In the genomic region with DNA sequence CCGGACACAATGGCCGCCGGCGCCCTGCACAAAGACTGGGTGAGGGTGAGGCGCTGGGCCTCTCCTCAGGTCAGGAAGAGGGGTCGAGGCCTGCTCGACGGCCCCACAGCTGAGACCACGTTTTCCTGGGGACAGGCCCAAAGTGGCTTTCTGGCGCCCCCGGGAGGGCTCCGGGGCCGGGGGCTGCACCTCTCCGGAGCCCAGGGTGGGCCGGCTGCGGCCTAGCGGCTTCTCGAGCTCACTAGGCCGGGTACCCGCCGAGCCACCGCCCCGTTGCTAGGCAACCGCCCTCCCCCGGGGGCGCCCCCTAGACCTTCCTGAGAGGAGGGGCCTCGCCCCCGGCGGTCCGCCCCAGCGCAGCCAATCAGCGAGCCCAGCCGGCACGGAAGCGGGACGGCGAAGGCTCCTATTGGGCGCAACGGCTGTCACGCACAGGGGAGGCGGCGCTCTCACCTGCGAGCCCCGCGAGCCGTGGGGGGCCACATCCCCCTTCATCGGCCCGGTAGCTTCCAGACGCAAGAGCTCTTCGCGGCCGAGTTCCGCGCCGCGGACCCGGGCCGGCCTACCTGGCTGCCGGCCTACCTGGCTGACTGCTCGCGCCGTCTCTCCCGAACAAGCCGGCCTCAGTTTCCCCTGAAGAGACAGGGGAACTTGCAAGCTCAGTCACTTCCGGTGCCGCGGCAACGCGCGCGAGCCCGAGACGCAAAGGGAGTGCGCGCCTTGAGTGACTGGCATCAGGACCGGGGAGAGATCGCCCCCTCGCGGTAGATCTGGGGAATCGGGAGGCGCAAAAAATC, we compare ENCODE assay signal across 8 cellular contexts. TPM values are rescaled to one million over a fixed set of nuclear protein-coding genes. Genes with fewer than 3 reads are reported as not detected.
DNase-seq lines count a peak whose midpoint lies in the region; ATAC-seq and TF ChIP-seq lines count a peak whose summit lies in the region.

No MANE protein-coding gene starts in this region.

- peak overlapping the region; percentile 91 for H3K27ac Mint-ChIP-seq in activated naive CD8-positive, alpha-beta T cell treated with anti-CD3 and anti-CD28 coated beads, Interleukin-2, amount 10 ng/mL, durations not matched to agents 7 days and 5 days

- peak overlapping the region; percentile 99 for H3K4me3 Mint-ChIP-seq in activated naive CD8-positive, alpha-beta T cell treated with anti-CD3 and anti-CD28 coated beads, Interleukin-2, amount 10 ng/mL, durations not matched to agents 7 days and 5 days

- TF ChIP-seq CTCF in GM12872 (IDR thresholded peaks at IDR 0.05; ENCODE audit: insufficient read depth, low read depth, low read length) (peak; percentile 87), transverse colon (IDR thresholded peaks at IDR 0.05) (peak; percentile 90 to 99 (median 97))

- H4K12ac ChIP-seq in trophoblast cell (ENCODE audit: low read depth, low read length), result peak overlapping the region; percentile 94

- peaks cover 29 to 37% of the 10 kb centered on the region in 2 experiments for H3K4me1 ChIP-seq in trophoblast cell (ENCODE audit: control insufficient read depth in 1 of 2, insufficient read depth in 2 of 2, low read length in 2 of 2)
- peaks cover 14 to 42% (median 32%) of the 10 kb centered on the region in 4 donors for H3K4me1 ChIP-seq in transverse colon

- peaks cover 2% of the 10 kb centered on the region for H3K27me3 Mint-ChIP-seq in activated naive CD8-positive, alpha-beta T cell treated with anti-CD3 and anti-CD28 coated beads, Interleukin-2, amount 10 ng/mL, durations not matched to agents 7 days and 5 days

- peak overlapping the region; percentile 100 for H4K8ac ChIP-seq in trophoblast cell (ENCODE audit: low read depth, low read length)

- H3K79me1 ChIP-seq in trophoblast cell (ENCODE audit: low read length), result peaks cover 36% of the 10 kb centered on the region

- peak overlapping the region; percentile 98 for H2BK5ac ChIP-seq in trophoblast cell (ENCODE audit: low read depth, low read length, poor library complexity)

- H2BK120ac ChIP-seq in trophoblast cell (ENCODE audit: insufficient read depth, low read length, poor library complexity), result peak overlapping the region; percentile 99

- intact Hi-C loops in Right ventricle myocardium superior (cut with DNase I), result loop anchor here (2.0 to 5.0 kb wide), 2 partner anchors 63 to 151 kb away; no protein-coding TSS in a partner anchor
- intact Hi-C loops in transverse colon (cut with DNase I; ENCODE audit: low total_unique reads), result loop anchor here (1.0 kb wide), 1 partner anchor 62 kb away; no protein-coding TSS in a partner anchor

- peak; percentile 96 for DNase-seq in NCI-H1092 treated with DMSO at 0.1 percent for 48 hours (lab: John Stamatoyannopoulos, UW)
- DNase-seq in SKM-1 (lab: John Stamatoyannopoulos, UW; ENCODE audit: unreplicated experiment), result peak; percentile 95
- DNase-seq in activated naive CD8-positive, alpha-beta T cell treated with anti-CD3 and anti-CD28 coated beads, Interleukin-2, amount 10 ng/mL, durations not matched to agents 7 days and 5 days, result peak; percentile 99
- DNase-seq in Right ventricle myocardium superior, result peak; percentile 98
- DNase-seq in trophoblast cell, result peak; percentile 96 to 98
- DNase-seq in transverse colon, result peak; percentile 97

- H3K4me1 Mint-ChIP-seq in activated naive CD8-positive, alpha-beta T cell treated with anti-CD3 and anti-CD28 coated beads, Interleukin-2, amount 10 ng/mL, durations not matched to agents 7 days and 5 days, result peaks cover 29% of the 10 kb centered on the region

- H3K36me3 ChIP-seq in trophoblast cell (ENCODE audit: control insufficient read depth in 1 of 2, insufficient read depth in 2 of 2, low read length in 2 of 2), result peaks cover 0 to 4% of the 10 kb centered on the region in 2 experiments
- no peaks in the 10 kb centered on the region for H3K36me3 ChIP-seq in transverse colon

- H3K9me3 Mint-ChIP-seq in activated naive CD8-positive, alpha-beta T cell treated with anti-CD3 and anti-CD28 coated beads, Interleukin-2, amount 10 ng/mL, durations not matched to agents 7 days and 5 days, result no peaks in the 10 kb centered on the region

- H2AK5ac ChIP-seq in trophoblast cell (ENCODE audit: low read length), result peak overlapping the region; percentile 80

- peak overlapping the region; percentile 84 for H3K4me2 ChIP-seq in trophoblast cell (ENCODE audit: low read length)

- WGBS in trophoblast cell (ENCODE audit: extremely low coverage, insufficient coverage, insufficient read length), result no CpG with 5 or more reads among the region's 81 CpGs
- 0% methylated on average over 42 of the region's 81 CpGs; no CpG with 5 or more reads in 1 of the 2 donors for WGBS in transverse colon (ENCODE audit: low coverage in 1 of 2), 2 donors

- peak overlapping the region; percentile 97 for H3K14ac ChIP-seq in trophoblast cell (ENCODE audit: low read length)

- peak; percentile 89 for ATAC-seq in HG02642 (IDR thresholded peaks at IDR 0.05; ENCODE audit: poor library complexity, unreplicated experiment)
- peak; percentile 90 for ATAC-seq in activated naive CD8-positive, alpha-beta T cell treated with anti-CD3 and anti-CD28 coated beads, Interleukin-2, amount 10 ng/mL, durations not matched to agents 7 days and 5 days (ENCODE audit: low read depth)
- peak; percentile 95 for ATAC-seq in Right ventricle myocardium superior (ENCODE audit: poor library complexity)

- TF ChIP-seq POLR2A in transverse colon (IDR thresholded peaks at IDR 0.05), result peak; percentile 22

- no peaks in the 10 kb centered on the region for H3K27me3 ChIP-seq in trophoblast cell (ENCODE audit: insufficient read depth, low read length)
- no peaks in the 10 kb centered on the region for H3K27me3 ChIP-seq in transverse colon

- H3K36me3 Mint-ChIP-seq in activated naive CD8-positive, alpha-beta T cell treated with anti-CD3 and anti-CD28 coated beads, Interleukin-2, amount 10 ng/mL, durations not matched to agents 7 days and 5 days, result peaks cover 32% of the 10 kb centered on the region

- POLR2A ChIA-PET in activated naive CD8-positive, alpha-beta T cell treated with anti-CD3 and anti-CD28 coated beads, Interleukin-2, amount 10 ng/mL, durations not matched to agents 7 days and 5 days (lab: Charles Lee), result interaction anchor here (0.6 to 8.1 kb wide), 26 partner anchors 10 to 554 kb away, joined by 3 to 149 read pairs (median 4); partner anchors contain the start of genes KIF3B and TPX2

- peak overlapping the region; percentile 99 for H2AFZ ChIP-seq in trophoblast cell (ENCODE audit: insufficient read depth, low read length, poor library complexity)

- peak overlapping the region; percentile 98 for H3K18ac ChIP-seq in trophoblast cell (ENCODE audit: low read length)

- H3K27ac ChIP-seq in trophoblast cell (ENCODE audit: low read depth, low read length), result peak overlapping the region; percentile 87
- H3K27ac ChIP-seq in transverse colon, result peak overlapping the region; percentile 98 to 99 (median 98)

- H3K4me3 ChIP-seq in trophoblast cell (ENCODE audit: low read depth, low read length), result peak overlapping the region; percentile 78
- peak overlapping the region; percentile 73 to 82 (median 77) for H3K4me3 ChIP-seq in transverse colon

- peak overlapping the region; percentile 97 for H4K91ac ChIP-seq in trophoblast cell (ENCODE audit: low read depth, low read length)

- peaks cover 19% of the 10 kb centered on the region for H3K79me2 ChIP-seq in trophoblast cell (ENCODE audit: control insufficient read depth, insufficient read depth, low read length, poor library complexity)

- TF ChIP-seq EP300 in transverse colon (IDR thresholded peaks at IDR 0.05; ENCODE audit: low read depth), result no peak

- peak overlapping the region; percentile 80 for H3K4ac ChIP-seq in trophoblast cell (ENCODE audit: low read depth, low read length)

- peak overlapping the region; percentile 61 for H2BK12ac ChIP-seq in trophoblast cell (ENCODE audit: low read length)

- no peak overlapping the region for H3K23ac ChIP-seq in trophoblast cell (ENCODE audit: low read length)

- H3K9me3 ChIP-seq in trophoblast cell (ENCODE audit: insufficient read depth, low read depth, low read length) (no peaks in the 10 kb centered on the region), transverse colon (no peaks in the 10 kb centered on the region)

- in situ Hi-C loops in transverse colon (cut with MboI; ENCODE audit: low pct_ligation_motif_present in 1 of 4, low pct_unique_long_range_greater_than_20kb in 1 of 4, low sequenced_read_pairs in 3 of 4), result loop anchor here in 1 of 4 donors (10.0 kb wide), 1 partner anchor 69 kb away; no protein-coding TSS in a partner anchor

- peak overlapping the region; percentile 87 for H3K9ac ChIP-seq in trophoblast cell (ENCODE audit: low read length)

RNA-seq across cellular contexts. Expression of gene BCL2L1, which starts 0.8 kb away (rescaled TPM):
- 10 to 100 TPM; 61.7 to 64.5 TPM for total RNA-seq in activated naive CD8-positive, alpha-beta T cell treated with anti-CD3 and anti-CD28 coated beads, Interleukin-2, amount 10 ng/mL, durations not matched to agents 7 days and 5 days
- total RNA-seq in Right ventricle myocardium superior (48.7 TPM), transverse colon (100 to 1,000 TPM in 3 of 4 donors, 10 to 100 TPM in 1; 98.6 to 151 (median 107) TPM)
- 62.0 and 65.1 TPM in 2 replicates for polyA plus RNA-seq in trophoblast cell (2013)

RNA-seq across cellular contexts. Expression of gene TPX2, which starts 15.6 kb away (rescaled TPM):
- total RNA-seq in activated naive CD8-positive, alpha-beta T cell treated with anti-CD3 and anti-CD28 coated beads, Interleukin-2, amount 10 ng/mL, durations not matched to agents 7 days and 5 days, result 100 to 1,000 TPM; 111 to 114 TPM
- total RNA-seq in Right ventricle myocardium superior, result 0.97 TPM
- polyA plus RNA-seq in trophoblast cell (2013), result 88.5 and 93.7 TPM in 2 replicates
- 10 to 100 TPM in 2 of 4 donors, 1 to 10 TPM in 2; 3.2 to 15.7 (median 7.8) TPM for total RNA-seq in transverse colon

Comparison
In these comparisons a context has a peak if more than half of its experiments do, and no peak if none do; other contexts are left out.
1. Peak in every context shown above with its lines: DNase-seq, ATAC-seq, H3K4me3 ChIP-seq and H3K27ac ChIP-seq.
2. RNA of gene TPX2, which starts 15.6 kb away (total RNA-seq): 111 to 114 TPM in activated naive CD8-positive, alpha-beta T cell treated with anti-CD3 and anti-CD28 coated beads, Interleukin-2, amount 10 ng/mL, durations not matched to agents 7 days and 5 days; 3.2 to 15.7 TPM in transverse colon and 0.97 TPM in Right ventricle myocardium superior (single experiment); every median in the first group is over 4 times any median in the second.